8 cellular contexts compared by ENCODE assay signal in genomic region chr11:45930031-45930794, GRCh38. TPM values are rescaled to one million over a fixed set of nuclear protein-coding genes. Genes with fewer than 3 reads are reported as not detected.
A peak's percentile ranks its signal among the peaks of the same experiment; 100 is the strongest.
DNase-seq lines count a peak whose midpoint lies in the region; ATAC-seq lines count a peak whose summit lies in the region.

No MANE protein-coding gene starts in this region.

- H3K36me3 ChIP-seq in CD4-positive, alpha-beta memory T cell (ENCODE audit: insufficient read depth, low read length) = peaks cover 20% of the 10 kb centered on the region
- peaks cover 41 to 80% of the 10 kb centered on the region in 2 experiments for H3K36me3 ChIP-seq in mesenchymal stem cell (ENCODE audit: control insufficient read depth in 1 of 2, insufficient read depth in 2 of 2, low read depth in 1 of 2, low read length in 2 of 2)

- H3K79me1 ChIP-seq in mesenchymal stem cell (replicated peaks; ENCODE audit: low read length, poor library complexity, severe bottlenecking) = peaks cover 8% of the 10 kb centered on the region

- H3K9me3 Mint-ChIP-seq in CD4-positive, alpha-beta memory T cell = peaks cover 0 to 2% (median 0%) of the 10 kb centered on the region in 8 donors
- H3K9me3 Mint-ChIP-seq in activated T-helper 2 cell treated with anti-CD3 and anti-CD28 coated beads, Interferon-gamma antibody, Interleukin-2, Interleukin-4, amounts not matched to agents 10 μg/mL and 5 μg/mL and 100 μg/mL, durations not matched to agents 14 hours and 24 hours and 36 hours = no peaks in the 10 kb centered on the region

- H4K91ac ChIP-seq in mesenchymal stem cell (ENCODE audit: low read length) = no peak overlapping the region

- 95% methylated on average over 14 of the region's 14 CpGs for WGBS in mesenchymal stem cell

- H4K8ac ChIP-seq in mesenchymal stem cell (ENCODE audit: low read length) = peak overlapping the region; percentile 45

- H3K4me1 ChIP-seq in CD4-positive, alpha-beta memory T cell (ENCODE audit: insufficient read depth, low read length) = peaks cover 42% of the 10 kb centered on the region
- peaks cover 4% of the 10 kb centered on the region for H3K4me1 ChIP-seq in mesenchymal stem cell (ENCODE audit: control insufficient read depth, insufficient read depth, low read depth, low read length)

- H2BK120ac ChIP-seq in mesenchymal stem cell (ENCODE audit: low read depth, low read length) = no peak overlapping the region

- intact Hi-C loops in CD4-positive, alpha-beta memory T cell (cut with micrococcal nuclease) = no loop called here
- intact Hi-C loops in activated T-helper 2 cell treated with anti-CD3 and anti-CD28 coated beads, Interferon-gamma antibody, Interleukin-2, Interleukin-4, amounts not matched to agents 10 μg/mL and 5 μg/mL and 100 μg/mL, durations not matched to agents 14 hours and 24 hours and 36 hours (cut with micrococcal nuclease) = no loop called here

- ATAC-seq in GM19043 (IDR thresholded peaks at IDR 0.05; ENCODE audit: low read depth, unreplicated experiment) (peak; percentile 93), HG03060 (IDR thresholded peaks at IDR 0.05; ENCODE audit: low read depth, unreplicated experiment) (peak; percentile 89)

- no peak overlapping the region for H2BK12ac ChIP-seq in mesenchymal stem cell (ENCODE audit: low read length in 2 of 2)

- H3K36me3 Mint-ChIP-seq in CD4-positive, alpha-beta memory T cell = peaks cover 12 to 23% of the 10 kb centered on the region in 2 donors
- peaks cover 4% of the 10 kb centered on the region for H3K36me3 Mint-ChIP-seq in activated T-helper 2 cell treated with anti-CD3 and anti-CD28 coated beads, Interferon-gamma antibody, Interleukin-2, Interleukin-4, amounts not matched to agents 10 μg/mL and 5 μg/mL and 100 μg/mL, durations not matched to agents 14 hours and 24 hours and 36 hours (ENCODE audit: low read depth)

- no peak overlapping the region for H3K9ac ChIP-seq in mesenchymal stem cell (ENCODE audit: low read length)

- H3K23ac ChIP-seq in mesenchymal stem cell (ENCODE audit: low read length in 2 of 2) = no peak overlapping the region

- no peak overlapping the region for H3K4me2 ChIP-seq in mesenchymal stem cell (ENCODE audit: low read length, poor library complexity, severe bottlenecking)

- no peak overlapping the region for H2BK5ac ChIP-seq in mesenchymal stem cell (ENCODE audit: low read depth, low read length, poor library complexity, severe bottlenecking)

- H2AFZ ChIP-seq in mesenchymal stem cell (ENCODE audit: low read depth, low read length) = no peak overlapping the region

- no peak overlapping the region for H3K18ac ChIP-seq in mesenchymal stem cell (ENCODE audit: low read depth in 1 of 2, low read length in 2 of 2)

- H3K4me1 Mint-ChIP-seq in CD4-positive, alpha-beta memory T cell = peaks cover 23 to 52% (median 38%) of the 10 kb centered on the region in 4 donors
- peaks cover 10% of the 10 kb centered on the region for H3K4me1 Mint-ChIP-seq in activated T-helper 2 cell treated with anti-CD3 and anti-CD28 coated beads, Interferon-gamma antibody, Interleukin-2, Interleukin-4, amounts not matched to agents 10 μg/mL and 5 μg/mL and 100 μg/mL, durations not matched to agents 14 hours and 24 hours and 36 hours (ENCODE audit: low read depth)

- H2AK5ac ChIP-seq in mesenchymal stem cell (ENCODE audit: low read length, severe bottlenecking) = no peak overlapping the region

- H3K14ac ChIP-seq in mesenchymal stem cell (ENCODE audit: low read length in 2 of 2) = no peak overlapping the region

- peak overlapping the region; percentile 78 to 98 (median 94) for H3K27ac Mint-ChIP-seq in CD4-positive, alpha-beta memory T cell
- H3K27ac Mint-ChIP-seq in activated T-helper 2 cell treated with anti-CD3 and anti-CD28 coated beads, Interferon-gamma antibody, Interleukin-2, Interleukin-4, amounts not matched to agents 10 μg/mL and 5 μg/mL and 100 μg/mL, durations not matched to agents 14 hours and 24 hours and 36 hours = peak overlapping the region; percentile 44

- no peaks in the 10 kb centered on the region for H3K9me3 ChIP-seq in CD4-positive, alpha-beta memory T cell (ENCODE audit: control insufficient read depth in 1 of 2, low read length in 2 of 2)
- no peaks in the 10 kb centered on the region for H3K9me3 ChIP-seq in mesenchymal stem cell (ENCODE audit: control insufficient read depth, low read length)

- H3K27me3 ChIP-seq in CD4-positive, alpha-beta memory T cell (ENCODE audit: insufficient read depth, low read length) = no peaks in the 10 kb centered on the region
- H3K27me3 ChIP-seq in mesenchymal stem cell (ENCODE audit: control insufficient read depth in 1 of 2, insufficient read depth in 1 of 2, low read length in 2 of 2) = peaks cover 0 to 15% of the 10 kb centered on the region in 2 experiments

- POLR2A ChIA-PET in CD4-positive, alpha-beta memory T cell (lab: Charles Lee; ENCODE audit: partially characterized antibody) = interaction anchor here (0.6 to 6.2 kb wide), 5 partner anchors 9 to 108 kb away, joined by 3 to 77 read pairs (median 4); partner anchors contain the start of gene PEX16

- no peak overlapping the region for H3K4ac ChIP-seq in mesenchymal stem cell (ENCODE audit: low read depth in 1 of 2, low read length in 2 of 2)

- H3K27ac ChIP-seq in CD4-positive, alpha-beta memory T cell (ENCODE audit: low read depth, low read length) = peak overlapping the region; percentile 41
- H3K27ac ChIP-seq in mesenchymal stem cell (ENCODE audit: low read length, poor library complexity, severe bottlenecking) = no peak overlapping the region

- no peaks in the 10 kb centered on the region for H3K27me3 Mint-ChIP-seq in CD4-positive, alpha-beta memory T cell
- no peaks in the 10 kb centered on the region for H3K27me3 Mint-ChIP-seq in activated T-helper 2 cell treated with anti-CD3 and anti-CD28 coated beads, Interferon-gamma antibody, Interleukin-2, Interleukin-4, amounts not matched to agents 10 μg/mL and 5 μg/mL and 100 μg/mL, durations not matched to agents 14 hours and 24 hours and 36 hours (ENCODE audit: low read depth)

- peak overlapping the region in 1 of 2 donors; percentile 1 for H3K4me3 ChIP-seq in CD4-positive, alpha-beta memory T cell (ENCODE audit: low read length in 2 of 2)
- H3K4me3 ChIP-seq in mesenchymal stem cell (ENCODE audit: insufficient read depth in 1 of 2, low read depth in 1 of 2, low read length in 2 of 2) = no peak overlapping the region

- H2BK15ac ChIP-seq in mesenchymal stem cell (ENCODE audit: low read depth, poor library complexity, severe bottlenecking) = no peak overlapping the region

- H3K4me3 Mint-ChIP-seq in CD4-positive, alpha-beta memory T cell = peak overlapping the region; percentile 59 to 88 (median 79)
- H3K4me3 Mint-ChIP-seq in activated T-helper 2 cell treated with anti-CD3 and anti-CD28 coated beads, Interferon-gamma antibody, Interleukin-2, Interleukin-4, amounts not matched to agents 10 μg/mL and 5 μg/mL and 100 μg/mL, durations not matched to agents 14 hours and 24 hours and 36 hours (ENCODE audit: low read depth) = no peak overlapping the region

- CTCF ChIA-PET in CD4-positive, alpha-beta memory T cell (lab: Charles Lee; ENCODE audit: partially characterized antibody) = interaction anchor here (1.3 to 2.8 kb wide), 3 partner anchors 12 to 76 kb away, joined by 4 to 14 read pairs (median 5); partner anchors contain the start of gene PEX16

- DNase-seq in CD4-positive, alpha-beta memory T cell = peak; percentile 50 to 72 (median 56)
- DNase-seq in NCI-H2107 treated with DMSO at 0.1 percent for 48 hours (lab: John Stamatoyannopoulos, UW; ENCODE audit: unreplicated experiment) = peak; percentile 61
- DNase-seq in activated T-helper 2 cell treated with anti-CD3 and anti-CD28 coated beads, Interferon-gamma antibody, Interleukin-2, Interleukin-4, amounts not matched to agents 10 μg/mL and 5 μg/mL and 100 μg/mL, durations not matched to agents 14 hours and 24 hours and 36 hours (ENCODE audit: low spot score) = peak; percentile 22
- no peak for DNase-seq in mesenchymal stem cell
- no peak for DNase-seq in T-helper 9 cell
- no peak for DNase-seq in stimulated activated CD4-positive, alpha-beta T cell treated with anti-CD3 and anti-CD28 coated beads, Interleukin-2, amount 100 ng/mL, for 24 hours

RNA-seq across cellular contexts. Expression of gene LARGE2, which starts 7.8 kb away (rescaled TPM):
- total RNA-seq in CD4-positive, alpha-beta memory T cell = 1 to 10 TPM; 4.2 to 5.1 TPM
- 1 to 10 TPM; 3.1 to 8.6 TPM for polyA plus RNA-seq in CD4-positive, alpha-beta memory T cell
- 0.07 and 0.30 TPM in 2 replicates for total RNA-seq in activated T-helper 2 cell treated with anti-CD3 and anti-CD28 coated beads, Interferon-gamma antibody, Interleukin-2, Interleukin-4, amounts not matched to agents 10 μg/mL and 5 μg/mL and 100 μg/mL, durations not matched to agents 14 hours and 24 hours and 36 hours
- 0.08 TPM for polyA plus RNA-seq in mesenchymal stem cell (2013, experiment 1 of 2)
- polyA plus RNA-seq in mesenchymal stem cell (2013, experiment 2 of 2) = 0.07 TPM

RNA-seq across cellular contexts. Expression of gene PEX16, which starts 12.5 kb away (rescaled TPM):
- total RNA-seq in CD4-positive, alpha-beta memory T cell = 10 to 100 TPM; 53.0 to 62.7 TPM
- 10 to 100 TPM; 49.6 to 71.5 TPM for polyA plus RNA-seq in CD4-positive, alpha-beta memory T cell
- total RNA-seq in activated T-helper 2 cell treated with anti-CD3 and anti-CD28 coated beads, Interferon-gamma antibody, Interleukin-2, Interleukin-4, amounts not matched to agents 10 μg/mL and 5 μg/mL and 100 μg/mL, durations not matched to agents 14 hours and 24 hours and 36 hours = 30.8 and 38.5 TPM in 2 replicates
- 16.4 TPM for polyA plus RNA-seq in mesenchymal stem cell (2013, experiment 1 of 2)
- 17.3 TPM for polyA plus RNA-seq in mesenchymal stem cell (2013, experiment 2 of 2)

RNA-seq across cellular contexts. Expression of gene FREY1, which starts 23.1 kb away (rescaled TPM):
- total RNA-seq in CD4-positive, alpha-beta memory T cell = 1 to 10 TPM; 4.5 to 4.8 TPM
- polyA plus RNA-seq in CD4-positive, alpha-beta memory T cell = not detected
- total RNA-seq in activated T-helper 2 cell treated with anti-CD3 and anti-CD28 coated beads, Interferon-gamma antibody, Interleukin-2, Interleukin-4, amounts not matched to agents 10 μg/mL and 5 μg/mL and 100 μg/mL, durations not matched to agents 14 hours and 24 hours and 36 hours = 1.4 and 1.7 TPM in 2 replicates
- polyA plus RNA-seq in mesenchymal stem cell (2013, experiment 1 of 2) = 0.28 TPM
- polyA plus RNA-seq in mesenchymal stem cell (2013, experiment 2 of 2) = 0.15 TPM

RNA-seq across cellular contexts. Expression of gene MAPK8IP1, which starts 44.8 kb away (rescaled TPM):
- under 1 TPM; 0.73 to 0.86 TPM for total RNA-seq in CD4-positive, alpha-beta memory T cell
- under 1 TPM; 0.06 to 0.08 TPM for polyA plus RNA-seq in CD4-positive, alpha-beta memory T cell
- 0.46 and 0.66 TPM in 2 replicates for total RNA-seq in activated T-helper 2 cell treated with anti-CD3 and anti-CD28 coated beads, Interferon-gamma antibody, Interleukin-2, Interleukin-4, amounts not matched to agents 10 μg/mL and 5 μg/mL and 100 μg/mL, durations not matched to agents 14 hours and 24 hours and 36 hours
- 7.5 TPM for polyA plus RNA-seq in mesenchymal stem cell (2013, experiment 1 of 2)
- 8.0 TPM for polyA plus RNA-seq in mesenchymal stem cell (2013, experiment 2 of 2)

Comparison
In these comparisons a context has a peak if more than half of its experiments do, and no peak if none do; other contexts are left out.
1. DNase-seq: peak in CD4-positive, alpha-beta memory T cell (5 of 5), NCI-H2107 treated with DMSO at 0.1 percent for 48 hours (single experiment) and activated T-helper 2 cell treated with anti-CD3 and anti-CD28 coated beads, Interferon-gamma antibody, Interleukin-2, Interleukin-4, amounts not matched to agents 10 μg/mL and 5 μg/mL and 100 μg/mL, durations not matched to agents 14 hours and 24 hours and 36 hours (single experiment); none in mesenchymal stem cell (single experiment), T-helper 9 cell (single experiment) and stimulated activated CD4-positive, alpha-beta T cell treated with anti-CD3 and anti-CD28 coated beads, Interleukin-2, amount 100 ng/mL, for 24 hours (0 of 2).